In the genomic region with DNA sequence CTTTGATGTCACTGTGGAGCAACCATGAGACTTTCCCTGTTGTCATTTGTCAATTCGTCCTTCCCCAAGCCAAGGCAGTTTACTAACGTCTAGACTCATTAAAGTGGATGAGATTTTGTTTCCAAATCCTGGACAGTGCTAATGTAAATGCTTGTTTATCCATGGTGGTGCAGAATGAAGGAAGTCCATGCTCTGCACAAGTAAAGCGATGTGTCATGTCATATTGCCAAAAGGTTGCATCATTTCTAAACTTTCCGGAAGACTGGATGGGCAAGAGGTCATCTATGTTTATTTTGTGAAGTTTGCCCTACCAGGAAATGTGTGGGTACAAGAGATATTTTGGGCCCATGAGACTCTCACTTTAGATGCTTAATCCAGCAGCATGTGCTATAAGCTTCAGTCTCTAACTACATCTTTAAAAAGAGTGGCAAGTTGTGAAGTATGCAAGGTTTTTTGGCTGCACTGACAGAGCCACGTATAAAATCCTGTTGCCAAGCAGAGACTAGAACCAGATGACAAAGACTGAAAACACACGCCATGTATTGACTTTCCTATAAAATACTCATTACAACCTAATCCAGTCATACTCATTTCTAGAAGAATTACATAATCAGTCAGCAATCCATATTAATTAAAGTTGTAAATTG, we compare ENCODE assay signal across 1 cellular context.
TF ChIP-seq lines count a peak whose summit lies in the region.

No MANE protein-coding gene starts in this region.

TF ChIP-seq in K562, 482 proteins besides CTCF, POLR2A, EP300 and RAD21 (continued from another document and continues in another):
- TF ChIP-seq, protein P1, sequence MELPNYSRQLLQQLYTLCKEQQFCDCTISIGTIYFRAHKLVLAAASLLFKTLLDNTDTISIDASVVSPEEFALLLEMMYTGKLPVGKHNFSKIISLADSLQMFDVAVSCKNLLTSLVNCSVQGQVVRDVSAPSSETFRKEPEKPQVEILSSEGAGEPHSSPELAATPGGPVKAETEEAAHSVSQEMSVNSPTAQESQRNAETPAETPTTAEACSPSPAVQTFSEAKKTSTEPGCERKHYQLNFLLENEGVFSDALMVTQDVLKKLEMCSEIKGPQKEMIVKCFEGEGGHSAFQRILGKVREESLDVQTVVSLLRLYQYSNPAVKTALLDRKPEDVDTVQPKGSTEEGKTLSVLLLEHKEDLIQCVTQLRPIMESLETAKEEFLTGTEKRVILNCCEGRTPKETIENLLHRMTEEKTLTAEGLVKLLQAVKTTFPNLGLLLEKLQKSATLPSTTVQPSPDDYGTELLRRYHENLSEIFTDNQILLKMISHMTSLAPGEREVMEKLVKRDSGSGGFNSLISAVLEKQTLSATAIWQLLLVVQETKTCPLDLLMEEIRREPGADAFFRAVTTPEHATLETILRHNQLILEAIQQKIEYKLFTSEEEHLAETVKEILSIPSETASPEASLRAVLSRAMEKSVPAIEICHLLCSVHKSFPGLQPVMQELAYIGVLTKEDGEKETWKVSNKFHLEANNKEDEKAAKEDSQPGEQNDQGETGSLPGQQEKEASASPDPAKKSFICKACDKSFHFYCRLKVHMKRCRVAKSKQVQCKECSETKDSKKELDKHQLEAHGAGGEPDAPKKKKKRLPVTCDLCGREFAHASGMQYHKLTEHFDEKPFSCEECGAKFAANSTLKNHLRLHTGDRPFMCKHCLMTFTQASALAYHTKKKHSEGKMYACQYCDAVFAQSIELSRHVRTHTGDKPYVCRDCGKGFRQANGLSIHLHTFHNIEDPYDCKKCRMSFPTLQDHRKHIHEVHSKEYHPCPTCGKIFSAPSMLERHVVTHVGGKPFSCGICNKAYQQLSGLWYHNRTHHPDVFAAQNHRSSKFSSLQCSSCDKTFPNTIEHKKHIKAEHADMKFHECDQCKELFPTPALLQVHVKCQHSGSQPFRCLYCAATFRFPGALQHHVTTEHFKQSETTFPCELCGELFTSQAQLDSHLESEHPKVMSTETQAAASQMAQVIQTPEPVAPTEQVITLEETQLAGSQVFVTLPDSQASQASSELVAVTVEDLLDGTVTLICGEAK (IDR thresholded peaks at IDR 0.05), result no peak; the same call in 1 of the 2 replicates
- TF ChIP-seq, protein P1 (CRISPR knock-in tag; IDR thresholded peaks at IDR 0.05), result no peak
- TF ChIP-seq ZNF143 (CRISPR knock-in tag; IDR thresholded peaks at IDR 0.05), result no peak
- TF ChIP-seq, protein P2, sequence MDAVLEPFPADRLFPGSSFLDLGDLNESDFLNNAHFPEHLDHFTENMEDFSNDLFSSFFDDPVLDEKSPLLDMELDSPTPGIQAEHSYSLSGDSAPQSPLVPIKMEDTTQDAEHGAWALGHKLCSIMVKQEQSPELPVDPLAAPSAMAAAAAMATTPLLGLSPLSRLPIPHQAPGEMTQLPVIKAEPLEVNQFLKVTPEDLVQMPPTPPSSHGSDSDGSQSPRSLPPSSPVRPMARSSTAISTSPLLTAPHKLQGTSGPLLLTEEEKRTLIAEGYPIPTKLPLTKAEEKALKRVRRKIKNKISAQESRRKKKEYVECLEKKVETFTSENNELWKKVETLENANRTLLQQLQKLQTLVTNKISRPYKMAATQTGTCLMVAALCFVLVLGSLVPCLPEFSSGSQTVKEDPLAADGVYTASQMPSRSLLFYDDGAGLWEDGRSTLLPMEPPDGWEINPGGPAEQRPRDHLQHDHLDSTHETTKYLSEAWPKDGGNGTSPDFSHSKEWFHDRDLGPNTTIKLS (IDR thresholded peaks at IDR 0.05; ENCODE audit: borderline replicate concordance, low read depth), result peak; percentile 17; the same call in 1 of the 2 replicates
- peak; percentile 75 for TF ChIP-seq PTTG1 (tag; IDR thresholded peaks at IDR 0.05; ENCODE audit: low read depth)
- TF ChIP-seq, protein P3, sequence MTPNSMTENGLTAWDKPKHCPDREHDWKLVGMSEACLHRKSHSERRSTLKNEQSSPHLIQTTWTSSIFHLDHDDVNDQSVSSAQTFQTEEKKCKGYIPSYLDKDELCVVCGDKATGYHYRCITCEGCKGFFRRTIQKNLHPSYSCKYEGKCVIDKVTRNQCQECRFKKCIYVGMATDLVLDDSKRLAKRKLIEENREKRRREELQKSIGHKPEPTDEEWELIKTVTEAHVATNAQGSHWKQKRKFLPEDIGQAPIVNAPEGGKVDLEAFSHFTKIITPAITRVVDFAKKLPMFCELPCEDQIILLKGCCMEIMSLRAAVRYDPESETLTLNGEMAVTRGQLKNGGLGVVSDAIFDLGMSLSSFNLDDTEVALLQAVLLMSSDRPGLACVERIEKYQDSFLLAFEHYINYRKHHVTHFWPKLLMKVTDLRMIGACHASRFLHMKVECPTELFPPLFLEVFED (CRISPR knock-in tag; conservative IDR thresholded peaks at IDR 0.05), result peak; percentile 74; the same call in 1 of the 2 replicates
- TF ChIP-seq, protein P4, sequence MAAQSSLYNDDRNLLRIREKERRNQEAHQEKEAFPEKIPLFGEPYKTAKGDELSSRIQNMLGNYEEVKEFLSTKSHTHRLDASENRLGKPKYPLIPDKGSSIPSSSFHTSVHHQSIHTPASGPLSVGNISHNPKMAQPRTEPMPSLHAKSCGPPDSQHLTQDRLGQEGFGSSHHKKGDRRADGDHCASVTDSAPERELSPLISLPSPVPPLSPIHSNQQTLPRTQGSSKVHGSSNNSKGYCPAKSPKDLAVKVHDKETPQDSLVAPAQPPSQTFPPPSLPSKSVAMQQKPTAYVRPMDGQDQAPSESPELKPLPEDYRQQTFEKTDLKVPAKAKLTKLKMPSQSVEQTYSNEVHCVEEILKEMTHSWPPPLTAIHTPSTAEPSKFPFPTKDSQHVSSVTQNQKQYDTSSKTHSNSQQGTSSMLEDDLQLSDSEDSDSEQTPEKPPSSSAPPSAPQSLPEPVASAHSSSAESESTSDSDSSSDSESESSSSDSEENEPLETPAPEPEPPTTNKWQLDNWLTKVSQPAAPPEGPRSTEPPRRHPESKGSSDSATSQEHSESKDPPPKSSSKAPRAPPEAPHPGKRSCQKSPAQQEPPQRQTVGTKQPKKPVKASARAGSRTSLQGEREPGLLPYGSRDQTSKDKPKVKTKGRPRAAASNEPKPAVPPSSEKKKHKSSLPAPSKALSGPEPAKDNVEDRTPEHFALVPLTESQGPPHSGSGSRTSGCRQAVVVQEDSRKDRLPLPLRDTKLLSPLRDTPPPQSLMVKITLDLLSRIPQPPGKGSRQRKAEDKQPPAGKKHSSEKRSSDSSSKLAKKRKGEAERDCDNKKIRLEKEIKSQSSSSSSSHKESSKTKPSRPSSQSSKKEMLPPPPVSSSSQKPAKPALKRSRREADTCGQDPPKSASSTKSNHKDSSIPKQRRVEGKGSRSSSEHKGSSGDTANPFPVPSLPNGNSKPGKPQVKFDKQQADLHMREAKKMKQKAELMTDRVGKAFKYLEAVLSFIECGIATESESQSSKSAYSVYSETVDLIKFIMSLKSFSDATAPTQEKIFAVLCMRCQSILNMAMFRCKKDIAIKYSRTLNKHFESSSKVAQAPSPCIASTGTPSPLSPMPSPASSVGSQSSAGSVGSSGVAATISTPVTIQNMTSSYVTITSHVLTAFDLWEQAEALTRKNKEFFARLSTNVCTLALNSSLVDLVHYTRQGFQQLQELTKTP (IDR thresholded peaks at IDR 0.05; ENCODE audit: low read depth in 1 of 2, partially characterized antibody in 2 of 2), result peak; percentile 68 to 88
- TF ChIP-seq ARID1B (IDR thresholded peaks at IDR 0.05), result peak; percentile 80
- TF ChIP-seq, protein P5, sequence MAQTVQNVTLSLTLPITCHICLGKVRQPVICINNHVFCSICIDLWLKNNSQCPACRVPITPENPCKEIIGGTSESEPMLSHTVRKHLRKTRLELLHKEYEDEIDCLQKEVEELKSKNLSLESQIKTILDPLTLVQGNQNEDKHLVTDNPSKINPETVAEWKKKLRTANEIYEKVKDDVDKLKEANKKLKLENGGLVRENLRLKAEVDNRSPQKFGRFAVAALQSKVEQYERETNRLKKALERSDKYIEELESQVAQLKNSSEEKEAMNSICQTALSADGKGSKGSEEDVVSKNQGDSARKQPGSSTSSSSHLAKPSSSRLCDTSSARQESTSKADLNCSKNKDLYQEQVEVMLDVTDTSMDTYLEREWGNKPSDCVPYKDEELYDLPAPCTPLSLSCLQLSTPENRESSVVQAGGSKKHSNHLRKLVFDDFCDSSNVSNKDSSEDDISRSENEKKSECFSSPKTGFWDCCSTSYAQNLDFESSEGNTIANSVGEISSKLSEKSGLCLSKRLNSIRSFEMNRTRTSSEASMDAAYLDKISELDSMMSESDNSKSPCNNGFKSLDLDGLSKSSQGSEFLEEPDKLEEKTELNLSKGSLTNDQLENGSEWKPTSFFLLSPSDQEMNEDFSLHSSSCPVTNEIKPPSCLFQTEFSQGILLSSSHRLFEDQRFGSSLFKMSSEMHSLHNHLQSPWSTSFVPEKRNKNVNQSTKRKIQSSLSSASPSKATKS (CRISPR knock-in tag; IDR thresholded peaks at IDR 0.05), result peak; percentile 76; the same call in 1 of the 2 replicates
- no peak for TF ChIP-seq LARP7 (IDR thresholded peaks at IDR 0.05)
- TF ChIP-seq MYC (IDR thresholded peaks at IDR 0.05; ENCODE audit: low read depth, low read length), result peak; percentile 88
- peak; percentile 87 for TF ChIP-seq MYC (CRISPR knock-in tag; IDR thresholded peaks at IDR 0.05; ENCODE audit: borderline replicate concordance, low read depth)
- TF ChIP-seq ZNF24 (IDR thresholded peaks at IDR 0.05), result peak; percentile 73; the same call in 1 of the 2 replicates
- no peak for TF ChIP-seq SNIP1 (IDR thresholded peaks at IDR 0.05; ENCODE audit: low read depth)
- TF ChIP-seq SOX6 (IDR thresholded peaks at IDR 0.05), result peak; percentile 78
- TF ChIP-seq ZNF134 (CRISPR knock-in tag; conservative IDR thresholded peaks at IDR 0.05), result no peak; the same call in 1 of the 2 replicates
- peak; percentile 57; the same call in 1 of the 2 replicates for TF ChIP-seq NFATC3 (IDR thresholded peaks at IDR 0.05)
- no peak for TF ChIP-seq KAT7 (CRISPR knock-in tag; IDR thresholded peaks at IDR 0.05; ENCODE audit: borderline replicate concordance)
- TF ChIP-seq MTF1 (CRISPR knock-in tag; IDR thresholded peaks at IDR 0.05; ENCODE audit: borderline replicate concordance), result 0 out of 2 replicates have a peak, but pooled peaks have one; percentile 5
- TF ChIP-seq, protein P6, sequence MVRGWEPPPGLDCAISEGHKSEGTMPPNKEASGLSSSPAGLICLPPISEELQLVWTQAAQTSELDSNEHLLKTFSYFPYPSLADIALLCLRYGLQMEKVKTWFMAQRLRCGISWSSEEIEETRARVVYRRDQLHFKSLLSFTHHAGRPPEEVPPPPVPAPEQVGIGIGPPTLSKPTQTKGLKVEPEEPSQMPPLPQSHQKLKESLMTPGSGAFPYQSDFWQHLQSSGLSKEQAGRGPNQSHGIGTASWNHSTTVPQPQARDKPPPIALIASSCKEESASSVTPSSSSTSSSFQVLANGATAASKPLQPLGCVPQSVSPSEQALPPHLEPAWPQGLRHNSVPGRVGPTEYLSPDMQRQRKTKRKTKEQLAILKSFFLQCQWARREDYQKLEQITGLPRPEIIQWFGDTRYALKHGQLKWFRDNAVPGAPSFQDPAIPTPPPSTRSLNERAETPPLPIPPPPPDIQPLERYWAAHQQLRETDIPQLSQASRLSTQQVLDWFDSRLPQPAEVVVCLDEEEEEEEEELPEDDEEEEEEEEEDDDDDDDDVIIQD (CRISPR knock-in tag; IDR thresholded peaks at IDR 0.05), result peak; percentile 83; the same call in 1 of the 2 replicates
- no peak for TF ChIP-seq BRCA1 (IDR thresholded peaks at IDR 0.05)
- TF ChIP-seq BRCA1 (CRISPR knock-in tag; IDR thresholded peaks at IDR 0.05), result no peak
- TF ChIP-seq NFE2 (IDR thresholded peaks at IDR 0.05; ENCODE audit: low read depth), result peak; percentile 83
- no peak for TF ChIP-seq NCOA2 (IDR thresholded peaks at IDR 0.05; ENCODE audit: partially characterized antibody in 2 of 2)
- TF ChIP-seq COPS2 (conservative IDR thresholded peaks at IDR 0.05), result no peak
- TF ChIP-seq, protein P7, sequence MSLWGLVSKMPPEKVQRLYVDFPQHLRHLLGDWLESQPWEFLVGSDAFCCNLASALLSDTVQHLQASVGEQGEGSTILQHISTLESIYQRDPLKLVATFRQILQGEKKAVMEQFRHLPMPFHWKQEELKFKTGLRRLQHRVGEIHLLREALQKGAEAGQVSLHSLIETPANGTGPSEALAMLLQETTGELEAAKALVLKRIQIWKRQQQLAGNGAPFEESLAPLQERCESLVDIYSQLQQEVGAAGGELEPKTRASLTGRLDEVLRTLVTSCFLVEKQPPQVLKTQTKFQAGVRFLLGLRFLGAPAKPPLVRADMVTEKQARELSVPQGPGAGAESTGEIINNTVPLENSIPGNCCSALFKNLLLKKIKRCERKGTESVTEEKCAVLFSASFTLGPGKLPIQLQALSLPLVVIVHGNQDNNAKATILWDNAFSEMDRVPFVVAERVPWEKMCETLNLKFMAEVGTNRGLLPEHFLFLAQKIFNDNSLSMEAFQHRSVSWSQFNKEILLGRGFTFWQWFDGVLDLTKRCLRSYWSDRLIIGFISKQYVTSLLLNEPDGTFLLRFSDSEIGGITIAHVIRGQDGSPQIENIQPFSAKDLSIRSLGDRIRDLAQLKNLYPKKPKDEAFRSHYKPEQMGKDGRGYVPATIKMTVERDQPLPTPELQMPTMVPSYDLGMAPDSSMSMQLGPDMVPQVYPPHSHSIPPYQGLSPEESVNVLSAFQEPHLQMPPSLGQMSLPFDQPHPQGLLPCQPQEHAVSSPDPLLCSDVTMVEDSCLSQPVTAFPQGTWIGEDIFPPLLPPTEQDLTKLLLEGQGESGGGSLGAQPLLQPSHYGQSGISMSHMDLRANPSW (CRISPR knock-in tag; IDR thresholded peaks at IDR 0.05), result no peak
